18 cellular contexts compared by ENCODE assay signal in genomic region chr9:134681061-134681661, GRCh38. TPM values are rescaled to one million over a fixed set of nuclear protein-coding genes. Genes with fewer than 3 reads are reported as not detected.
DNase-seq lines count a peak whose midpoint lies in the region; ATAC-seq and TF ChIP-seq lines count a peak whose summit lies in the region.
"Had no signal": no experiment of that assay in that cellular context is flagged by ENCODE, and none has a peak within 500 bp of the region (broad histone marks: within the 10 kb centered on the region; RNA-seq: fewer than 3 reads in every experiment).

No MANE protein-coding gene starts in this region.

- in situ Hi-C loops in GM13977 (cut with MboI; ENCODE audit: low pct_unique_long_range_greater_than_20kb, low sequenced_read_pairs, unreplicated experiment) = loop anchor here (25.0 kb wide), 1 partner anchor 731 kb away; no protein-coding TSS in a partner anchor

- peak overlapping the region; percentile 59 for H3K9ac ChIP-seq in adipocyte (ENCODE audit: low read length)

- ATAC-seq in left ventricle myocardium superior (peak; percentile 63), sciatic nerve (peak; percentile 72), left colon (no peak)

- H3K27me3 ChIP-seq in AG04450 (ENCODE audit: control insufficient read depth, insufficient read depth, low read length) (no peaks in the 10 kb centered on the region), adipocyte (replicated peaks; ENCODE audit: control insufficient read depth, insufficient read depth, low read length) (no peaks in the 10 kb centered on the region)
- H3K27me3 ChIP-seq: breast epithelium had no signal

- peaks cover 13% of the 10 kb centered on the region for H3K36me3 ChIP-seq in adipocyte (ENCODE audit: control insufficient read depth, insufficient read depth, low read length, severe bottlenecking)
- H3K36me3 ChIP-seq: breast epithelium, prostate gland had no signal

- POLR2A ChIA-PET in AG04450 (lab: Yijun Ruan, JAX) = no interaction called here

- peak overlapping the region; percentile 2 for H3K27ac ChIP-seq in AG04450 (ENCODE audit: low read depth, low read length)
- H3K27ac ChIP-seq: prostate gland, VCaP had no signal

- intact Hi-C loops in left ventricle myocardium superior (cut with micrococcal nuclease) (no loop called here), sciatic nerve (cut with DNase I) (loop anchor here (5.0 kb wide), 1 partner anchor 444 kb away; no protein-coding TSS in a partner anchor), left colon (cut with DNase I, micrococcal nuclease) (no loop called here)

- peaks cover 18% of the 10 kb centered on the region for H3K4me1 ChIP-seq in adipocyte (ENCODE audit: control insufficient read depth, insufficient read depth, low read length)
- H3K4me1 ChIP-seq: breast epithelium, prostate gland had no signal

- H3K4me3 ChIP-seq in AG04450 (ENCODE audit: low read depth, low read length) = no peak overlapping the region
- H3K4me3 ChIP-seq in adipocyte (ENCODE audit: low read length) = peak overlapping the region; percentile 39
- H3K4me3 ChIP-seq: breast epithelium, prostate gland had no signal

- DNase-seq in AG04450 (ENCODE audit: low read depth, low spot score) (no peak), adipocyte (ENCODE audit: low read depth) (peak; percentile 40), left ventricle myocardium superior (peak; percentile 54), sciatic nerve (ENCODE audit: low spot score) (no peak), T-helper 2 cell (no peak), left colon (no peak), GM13977 (ENCODE audit: low spot score) (no peak), NCI-H510A treated with DMSO at 0.1 percent for 48 hours (lab: John Stamatoyannopoulos, UW) (no peak)
- DNase-seq: ACHN; GOT3; NCI-H1417; NCI-H345; stimulated activated CD8-positive, alpha-beta memory T cell treated with anti-CD3 and anti-CD28 coated beads, Interleukin-4, amount 100 ng/mL, for 48 hours; SW 1271 had no signal

- H3K9me3 ChIP-seq in AG04450 (ENCODE audit: control insufficient read depth, insufficient read depth, low read length) (no peaks in the 10 kb centered on the region; the same call in 1 of the 2 replicates), adipocyte (ENCODE audit: control insufficient read depth, low read length) (no peaks in the 10 kb centered on the region)
- H3K9me3 ChIP-seq: breast epithelium, prostate gland had no signal

- TF ChIP-seq CTCF in AG04450 (IDR thresholded peaks at IDR 0.05; ENCODE audit: low read depth, low read length) = no peak
- TF ChIP-seq CTCF in GM13977 (IDR thresholded peaks at IDR 0.05; ENCODE audit: extremely low read depth, insufficient read depth, missing control alignments) = no peak

- CTCF ChIA-PET in AG04450 (lab: Charles Lee) = interaction anchor here (0.8 to 1.7 kb wide), 2 partner anchors 8 to 232 kb away, joined by 3 to 13 read pairs; no protein-coding TSS in a partner anchor

RNA-seq across cellular contexts. Expression of gene COL5A1, which starts 39.6 kb away (rescaled TPM):
- polyA plus RNA-seq in AG04450 (2011; rRNA removed) = 73.3 and 91.7 TPM in 2 replicates
- polyA minus RNA-seq in AG04450 (2011; rRNA and poly(A)+ RNA removed) = 87.1 and 99.8 TPM in 2 replicates
- total RNA-seq in left ventricle myocardium superior (14.8 TPM), sciatic nerve (79.4 TPM), left colon (10 to 100 TPM in 1 of 2 donors, 1 to 10 TPM in 1; 5.3 to 17.8 TPM)
- total RNA-seq: activated CD8-positive, alpha-beta memory T cell treated with anti-CD3 and anti-CD28 coated beads for 36 hours had no signal

Comparison
In these comparisons a context has a peak if more than half of its experiments do, and no peak if none do; other contexts are left out.
1. DNase-seq: peak in adipocyte (single experiment) and left ventricle myocardium superior (single experiment); none in AG04450 (single experiment), sciatic nerve (single experiment), T-helper 2 cell (0 of 5), left colon (0 of 2), GM13977 (single experiment) and NCI-H510A treated with DMSO at 0.1 percent for 48 hours (single experiment).